Comparison of ENCODE assay signal across 1 cellular context in the genomic region with DNA sequence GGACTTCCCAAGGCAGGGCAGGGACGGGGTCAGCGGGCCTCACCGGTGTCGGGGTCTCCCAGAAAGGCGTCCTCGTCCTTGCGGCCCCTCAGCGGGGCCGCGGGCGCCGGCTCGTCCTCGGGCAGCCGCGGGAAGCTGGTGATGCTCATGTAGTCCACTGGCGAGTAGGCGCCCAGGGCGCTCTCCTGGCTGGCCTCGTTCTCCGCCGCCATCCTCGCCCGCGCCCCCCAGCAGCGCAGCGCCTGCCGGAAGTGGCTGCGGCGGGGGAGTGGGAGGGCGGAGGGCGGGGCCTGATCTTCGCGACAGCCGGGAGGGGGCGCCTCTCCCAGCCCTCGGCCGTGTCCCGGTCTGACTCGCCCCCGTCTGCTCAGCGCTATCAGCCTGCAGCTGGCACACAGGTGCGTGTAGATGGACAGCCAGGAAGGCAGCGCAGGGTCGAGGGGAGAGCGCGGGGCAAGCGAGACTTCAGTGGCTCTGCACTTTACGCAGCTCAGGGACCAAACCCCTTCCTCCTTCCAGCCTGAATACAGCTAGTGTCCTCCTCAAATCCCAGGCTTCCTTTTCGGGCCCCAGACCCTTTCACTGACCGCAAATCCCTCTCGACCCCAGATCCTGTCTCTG.
TF ChIP-seq lines count a peak whose summit lies in the region.

Gene GGT7, minus strand, starts transcription at position 253 of the 621 bp plus-strand sequence. Its CDS starts 41 bp downstream, at position 212.

TF ChIP-seq in K562, 482 proteins besides CTCF, POLR2A, EP300 and RAD21 (continued from another document and continues in another):
- 0 out of 2 replicates have a peak, but pooled peaks have one; percentile 37 for TF ChIP-seq SMC3 (conservative IDR thresholded peaks at IDR 0.05; ENCODE audit: insufficient read depth, low read depth, low read length)
- no peak for TF ChIP-seq IRF9 (tag; IDR thresholded peaks at IDR 0.05)
- no peak for TF ChIP-seq DMBX1 (CRISPR knock-in tag; IDR thresholded peaks at IDR 0.05; ENCODE audit: borderline replicate concordance)
- no peak for TF ChIP-seq YBX1 (IDR thresholded peaks at IDR 0.05)
- no peak for TF ChIP-seq ZNF316 (IDR thresholded peaks at IDR 0.05)
- TF ChIP-seq RREB1 (CRISPR knock-in tag; IDR thresholded peaks at IDR 0.05): no peak
- no peak for TF ChIP-seq E2F8 (IDR thresholded peaks at IDR 0.05; ENCODE audit: low read depth, partially characterized antibody)
- TF ChIP-seq ZBTB12 (CRISPR knock-in tag; IDR thresholded peaks at IDR 0.05): no peak
- TF ChIP-seq HINFP (tag; conservative IDR thresholded peaks at IDR 0.05; ENCODE audit: low read depth): no peak
- TF ChIP-seq, protein P1, sequence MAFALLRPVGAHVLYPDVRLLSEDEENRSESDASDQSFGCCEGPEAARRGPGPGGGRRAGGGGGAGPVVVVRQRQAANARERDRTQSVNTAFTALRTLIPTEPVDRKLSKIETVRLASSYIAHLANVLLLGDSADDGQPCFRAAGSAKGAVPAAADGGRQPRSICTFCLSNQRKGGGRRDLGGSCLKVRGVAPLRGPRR (CRISPR knock-in tag; IDR thresholded peaks at IDR 0.05): no peak
- TF ChIP-seq ERF (CRISPR knock-in tag; IDR thresholded peaks at IDR 0.05): no peak
- no peak for TF ChIP-seq PHB (CRISPR knock-in tag; IDR thresholded peaks at IDR 0.05)
- TF ChIP-seq THRA (IDR thresholded peaks at IDR 0.05): no peak
- peak in 1 of 2 experiments; percentile 55; a peak in 3 of 4 replicates for TF ChIP-seq MNT (conservative IDR thresholded peaks at IDR 0.05)
- 0 out of 2 replicates have a peak, but pooled peaks have one; percentile 18 for TF ChIP-seq ATF4 (CRISPR knock-in tag; IDR thresholded peaks at IDR 0.05)
- no peak for TF ChIP-seq TCFL5 (CRISPR knock-in tag; conservative IDR thresholded peaks at IDR 0.05)
- TF ChIP-seq STAT6 (CRISPR knock-in tag; IDR thresholded peaks at IDR 0.05): no peak
- no peak for TF ChIP-seq SAFB (IDR thresholded peaks at IDR 0.05; ENCODE audit: borderline replicate concordance, low read depth, low read length)
- TF ChIP-seq TCF7 (IDR thresholded peaks at IDR 0.05; ENCODE audit: borderline replicate concordance): no peak
- no peak for TF ChIP-seq ZNF79 (CRISPR knock-in tag; IDR thresholded peaks at IDR 0.05; ENCODE audit: low read depth)
- TF ChIP-seq CCAR2 (IDR thresholded peaks at IDR 0.05; ENCODE audit: low read depth, low read length): no peak
- TF ChIP-seq HLTF (IDR thresholded peaks at IDR 0.05): no peak
- no peak for TF ChIP-seq ZNF740 (CRISPR knock-in tag; IDR thresholded peaks at IDR 0.05)
- TF ChIP-seq ZNF740 (tag; IDR thresholded peaks at IDR 0.05): no peak
- no peak for TF ChIP-seq ZNF561 (CRISPR knock-in tag; conservative IDR thresholded peaks at IDR 0.05)
